In the genomic region with DNA sequence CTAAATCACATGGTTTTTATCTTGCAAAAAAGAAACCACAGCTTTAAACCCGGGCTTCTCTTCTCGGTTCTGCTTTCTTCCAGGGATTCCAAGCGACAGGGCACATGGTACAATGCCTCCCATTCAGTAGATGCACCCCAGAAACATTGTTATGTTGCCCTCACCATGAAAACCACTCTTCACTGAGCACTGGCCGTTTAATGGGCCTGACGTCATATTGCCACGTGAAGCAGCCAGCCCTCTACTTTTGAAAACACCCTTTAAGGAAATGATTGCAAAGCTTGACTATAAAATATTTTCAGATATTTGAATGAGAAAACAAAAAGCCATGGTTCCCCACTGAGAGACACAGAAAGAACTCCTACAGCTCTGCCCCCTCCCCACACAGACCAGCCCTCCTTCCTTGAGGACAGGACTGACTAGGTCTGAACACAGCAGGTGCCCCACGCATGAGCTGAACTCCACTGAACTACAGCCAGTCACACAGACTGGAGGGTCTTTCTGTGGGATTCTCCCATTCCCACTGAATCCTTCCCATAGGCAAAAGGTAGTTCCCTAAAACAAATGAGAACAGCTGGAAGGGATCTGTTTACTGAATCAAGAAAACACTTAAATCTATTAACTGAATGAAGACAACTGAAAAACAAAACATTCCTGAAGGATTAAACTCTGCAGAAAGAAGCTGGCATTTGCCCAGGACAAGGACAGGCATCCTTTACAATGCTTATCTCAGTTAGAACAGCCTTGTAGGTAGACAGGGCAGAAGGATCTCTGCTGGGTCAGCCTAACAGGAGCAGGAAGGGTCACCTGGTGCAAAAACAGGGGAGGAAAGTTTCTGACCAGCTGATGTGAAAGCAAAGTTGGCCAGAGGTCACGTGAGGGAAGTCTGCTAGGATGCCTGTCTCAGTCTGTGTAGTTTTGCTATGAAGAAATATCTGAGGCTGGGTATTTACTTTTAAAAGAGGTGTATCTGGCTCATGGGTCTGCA, we compare ENCODE assay signal across 8 cellular contexts.
DNase-seq lines count a peak whose midpoint lies in the region; ATAC-seq, FAIRE-seq and TF ChIP-seq lines count a peak whose summit lies in the region.

No MANE protein-coding gene starts in this region.

- TF ChIP-seq POLR2A in A549 (IDR thresholded peaks at IDR 0.05; ENCODE audit: low read length), result no peak

- H3K4me3 Mint-ChIP-seq in HFFc6, result peak overlapping the region; percentile 62
- H3K4me3 Mint-ChIP-seq in activated naive CD8-positive, alpha-beta T cell treated with anti-CD3 and anti-CD28 coated beads, Interleukin-2, amount 10 ng/mL, durations not matched to agents 7 days and 5 days, result peak overlapping the region; percentile 41

- H3K4me1 Mint-ChIP-seq in HFFc6 (ENCODE audit: low read depth), result peaks cover 43% of the 10 kb centered on the region
- H3K4me1 Mint-ChIP-seq in activated naive CD8-positive, alpha-beta T cell treated with anti-CD3 and anti-CD28 coated beads, Interleukin-2, amount 10 ng/mL, durations not matched to agents 7 days and 5 days, result peaks cover 24% of the 10 kb centered on the region

- H3K27ac Mint-ChIP-seq in HFFc6, result peak overlapping the region; percentile 90
- peak overlapping the region; percentile 69 for H3K27ac Mint-ChIP-seq in activated naive CD8-positive, alpha-beta T cell treated with anti-CD3 and anti-CD28 coated beads, Interleukin-2, amount 10 ng/mL, durations not matched to agents 7 days and 5 days

- WGBS in A549 (ENCODE audit: missing lambda C conversion rate), result 79% methylated on average over 8 of the region's 8 CpGs

- peak overlapping the region; percentile 12; the same call in 1 of the 3 replicates for H3K4me2 ChIP-seq in A549

- H3K27me3 Mint-ChIP-seq in HFFc6 (ENCODE audit: insufficient read depth), result no peaks in the 10 kb centered on the region
- H3K27me3 Mint-ChIP-seq in activated naive CD8-positive, alpha-beta T cell treated with anti-CD3 and anti-CD28 coated beads, Interleukin-2, amount 10 ng/mL, durations not matched to agents 7 days and 5 days, result peaks cover 2% of the 10 kb centered on the region

- H3K36me3 Mint-ChIP-seq in HFFc6 (ENCODE audit: low read depth), result no peaks in the 10 kb centered on the region; the same call in 1 of the 2 replicates
- H3K36me3 Mint-ChIP-seq in activated naive CD8-positive, alpha-beta T cell treated with anti-CD3 and anti-CD28 coated beads, Interleukin-2, amount 10 ng/mL, durations not matched to agents 7 days and 5 days, result peaks cover 3% of the 10 kb centered on the region

- H3K9me3 ChIP-seq in A549, result no peaks in the 10 kb centered on the region

- ATAC-seq in A549 (no peak), left lobe of liver (peak; percentile 17)
- no peak for ATAC-seq in activated naive CD8-positive, alpha-beta T cell treated with anti-CD3 and anti-CD28 coated beads, Interleukin-2, amount 10 ng/mL, durations not matched to agents 7 days and 5 days (ENCODE audit: low read depth)

- H3K4me3 ChIP-seq in A549, result no peak overlapping the region

- no peak for FAIRE-seq in A549 (lab: Jason Lieb, UNC)

- no peaks in the 10 kb centered on the region for H3K9me3 Mint-ChIP-seq in HFFc6
- H3K9me3 Mint-ChIP-seq in activated naive CD8-positive, alpha-beta T cell treated with anti-CD3 and anti-CD28 coated beads, Interleukin-2, amount 10 ng/mL, durations not matched to agents 7 days and 5 days, result no peaks in the 10 kb centered on the region

- POLR2A ChIA-PET in A549 (lab: Yijun Ruan, JAX), result no interaction called here
- POLR2A ChIA-PET in activated naive CD8-positive, alpha-beta T cell treated with anti-CD3 and anti-CD28 coated beads, Interleukin-2, amount 10 ng/mL, durations not matched to agents 7 days and 5 days (lab: Charles Lee), result no interaction called here

- DNase-seq in A549 (ENCODE audit: low read depth in 1 of 2, low spot score in 1 of 2), result no peak
- DNase-seq in HFFc6, result peak; percentile 33
- DNase-seq in activated naive CD8-positive, alpha-beta T cell treated with anti-CD3 and anti-CD28 coated beads, Interleukin-2, amount 10 ng/mL, durations not matched to agents 7 days and 5 days, result no peak
- no peak for DNase-seq in left lobe of liver (ENCODE audit: low spot score)
- no peak for DNase-seq in NCI-H524 treated with DMSO at 0.1 percent for 48 hours (lab: John Stamatoyannopoulos, UW)
- no peak for DNase-seq in GOT3 (lab: John Stamatoyannopoulos, UW)
- DNase-seq in GF-D8 (lab: John Stamatoyannopoulos, UW), result no peak
- no peak for DNase-seq in iPS-NIHi7 (ENCODE audit: extremely low spot score)

- peak overlapping the region in 1 of 2 experiments; percentile 41; a peak in 3 of 6 replicates for H3K27ac ChIP-seq in A549

- no peak for TF ChIP-seq EP300 in A549 (IDR thresholded peaks at IDR 0.05)

- peaks cover 19% of the 10 kb centered on the region for H3K4me1 ChIP-seq in A549

- TF ChIP-seq RAD21 in A549 (conservative IDR thresholded peaks at IDR 0.05 in 1 of 2, IDR thresholded peaks at IDR 0.05 in 1 of 2), result no peak

- TF ChIP-seq CTCF in A549 (IDR thresholded peaks at IDR 0.05) (no peak), HFFc6 (IDR thresholded peaks at IDR 0.05) (no peak)

- CTCF ChIA-PET in A549 (lab: Yijun Ruan, JAX), result no interaction called here

TF ChIP-seq in A549, 52 proteins besides CTCF, POLR2A, EP300 and RAD21:
- no peak for TF ChIP-seq KDM1A (IDR thresholded peaks at IDR 0.05; ENCODE audit: low read depth)
- TF ChIP-seq, protein P1, sequence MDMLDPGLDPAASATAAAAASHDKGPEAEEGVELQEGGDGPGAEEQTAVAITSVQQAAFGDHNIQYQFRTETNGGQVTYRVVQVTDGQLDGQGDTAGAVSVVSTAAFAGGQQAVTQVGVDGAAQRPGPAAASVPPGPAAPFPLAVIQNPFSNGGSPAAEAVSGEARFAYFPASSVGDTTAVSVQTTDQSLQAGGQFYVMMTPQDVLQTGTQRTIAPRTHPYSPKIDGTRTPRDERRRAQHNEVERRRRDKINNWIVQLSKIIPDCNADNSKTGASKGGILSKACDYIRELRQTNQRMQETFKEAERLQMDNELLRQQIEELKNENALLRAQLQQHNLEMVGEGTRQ (IDR thresholded peaks at IDR 0.05), result peak; percentile 38; the same call in 1 of the 2 replicates
